Comparison of ENCODE assay signal across 1 cellular context in the genomic region with DNA sequence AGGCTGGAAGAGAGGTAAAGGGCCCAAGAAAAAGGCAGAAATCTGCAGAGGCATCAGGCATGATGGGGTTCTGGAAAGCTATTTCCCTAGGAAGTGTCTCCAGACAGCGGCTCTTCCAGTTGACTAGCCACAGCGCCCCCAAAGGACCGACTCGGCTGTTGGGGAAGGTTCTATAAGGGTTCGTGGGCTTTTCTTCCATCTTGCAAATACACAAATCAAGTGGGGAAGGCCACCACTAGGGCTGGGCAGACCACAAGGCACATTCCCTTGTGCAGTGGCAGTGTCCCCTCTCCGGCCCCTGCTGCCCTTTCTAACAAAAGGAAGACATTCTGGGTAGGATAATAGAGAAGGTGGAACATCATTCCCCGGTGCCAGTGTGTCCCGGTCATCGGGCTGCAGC.
TF ChIP-seq lines count a peak whose summit lies in the region.

No MANE protein-coding gene starts in this region.

TF ChIP-seq in GM23338, 12 proteins besides CTCF, POLR2A, EP300 and RAD21 (continued from another document):
- no peak for TF ChIP-seq STAT1 (IDR thresholded peaks at IDR 0.05; ENCODE audit: unreplicated experiment)
- TF ChIP-seq EZH2phosphoT487 (IDR thresholded peaks at IDR 0.05; ENCODE audit: unreplicated experiment): no peak
